Comparison of ENCODE assay signal across 21 cellular contexts in the genomic region with DNA sequence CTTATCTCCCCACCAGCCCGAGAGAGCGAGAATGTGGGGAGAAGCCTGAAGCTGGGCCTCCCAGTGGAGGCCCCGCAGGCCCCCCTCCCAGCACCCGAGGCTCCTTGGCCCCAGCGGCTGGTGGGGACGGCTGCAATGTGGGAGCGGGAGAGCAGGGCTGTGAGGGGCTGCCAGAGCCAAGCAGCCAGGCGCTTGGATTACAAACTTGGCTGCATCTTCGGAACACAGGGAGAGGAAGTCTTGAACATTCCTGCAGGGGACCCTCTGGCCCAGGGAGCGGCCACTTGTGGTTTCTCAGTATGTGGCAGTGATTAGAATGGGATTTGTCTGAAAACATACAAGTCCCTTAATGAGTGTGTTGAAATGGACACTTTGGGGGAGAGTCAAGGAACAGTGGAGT. TPM values are rescaled to one million over a fixed set of nuclear protein-coding genes. Genes with fewer than 3 reads are reported as not detected.
DNase-seq lines count a peak whose midpoint lies in the region; ATAC-seq and TF ChIP-seq lines count a peak whose summit lies in the region.
"Had no signal": no experiment of that assay in that cellular context is flagged by ENCODE, and none has a peak within 500 bp of the region (broad histone marks: within the 10 kb centered on the region; RNA-seq: fewer than 3 reads in every experiment).

No MANE protein-coding gene starts in this region.

- H3K4me3 Mint-ChIP-seq in mesothelial cell of epicardium: no peak overlapping the region
- H3K4me3 Mint-ChIP-seq in naive thymus-derived CD4-positive, alpha-beta T cell: no peak overlapping the region
- H3K4me3 Mint-ChIP-seq: activated B cell treated with CpG ODN at 0.5 μM for 24 hours; effector memory CD8-positive, alpha-beta T cell; neural progenitor cell; stimulated activated naive CD8-positive, alpha-beta T cell treated with anti-CD3 and anti-CD28 coated beads, Interleukin-15, amount 100 ng/mL, for 72 hours; type B pancreatic cell had no signal

- H3K9me3 Mint-ChIP-seq in mesothelial cell of epicardium: no peaks in the 10 kb centered on the region
- peaks cover 0 to 5% (median 0%) of the 10 kb centered on the region in 11 donors for H3K9me3 Mint-ChIP-seq in naive thymus-derived CD4-positive, alpha-beta T cell
- H3K9me3 Mint-ChIP-seq: activated B cell treated with CpG ODN at 0.5 μM for 24 hours; effector memory CD8-positive, alpha-beta T cell; neural progenitor cell; stimulated activated naive CD8-positive, alpha-beta T cell treated with anti-CD3 and anti-CD28 coated beads, Interleukin-15, amount 100 ng/mL, for 72 hours; type B pancreatic cell had no signal

- H3K9me3 ChIP-seq in fibroblast of lung (ENCODE audit: control insufficient read depth, insufficient read depth, low read depth, low read length): no peaks in the 10 kb centered on the region
- no peaks in the 10 kb centered on the region for H3K9me3 ChIP-seq in upper lobe of right lung
- no peaks in the 10 kb centered on the region for H3K9me3 ChIP-seq in naive thymus-derived CD4-positive, alpha-beta T cell (ENCODE audit: control insufficient read depth in 2 of 3, low read length in 3 of 3)
- H3K9me3 ChIP-seq: BLaER1 treated with 17β-estradiol and CSF1 and Interleukin-3, amounts not matched to agents 10 nM and 100 nM; esophagus muscularis mucosa had no signal

- POLR2A ChIA-PET in RWPE1 (lab: Yijun Ruan, JAX; ENCODE audit: low non-redundant PET): no interaction called here
- POLR2A ChIA-PET in naive thymus-derived CD4-positive, alpha-beta T cell (lab: Charles Lee): no interaction called here

- peak; percentile 40 for ATAC-seq in upper lobe of right lung
- ATAC-seq in naive thymus-derived CD4-positive, alpha-beta T cell: no peak
- ATAC-seq: effector memory CD8-positive, alpha-beta T cell; stimulated activated naive CD8-positive, alpha-beta T cell treated with anti-CD3 and anti-CD28 coated beads, Interleukin-15, amount 100 ng/mL, for 72 hours had no signal

- no peaks in the 10 kb centered on the region for H3K36me3 Mint-ChIP-seq in mesothelial cell of epicardium
- no peaks in the 10 kb centered on the region for H3K36me3 Mint-ChIP-seq in naive thymus-derived CD4-positive, alpha-beta T cell
- H3K36me3 Mint-ChIP-seq: neural progenitor cell, type B pancreatic cell had no signal

- intact Hi-C loops in upper lobe of right lung (cut with DNase I): no loop called here
- intact Hi-C loops in naive thymus-derived CD4-positive, alpha-beta T cell (cut with micrococcal nuclease): no loop called here

- TF ChIP-seq CTCF in RWPE1 (conservative IDR thresholded peaks at IDR 0.05; ENCODE audit: low read depth): no peak
- no peak for TF ChIP-seq CTCF in fibroblast of lung (conservative IDR thresholded peaks at IDR 0.05 in 1 of 2, IDR thresholded peaks at IDR 0.05 in 1 of 2; ENCODE audit: low read depth in 1 of 2, low read length in 2 of 2)
- TF ChIP-seq CTCF in mesothelial cell of epicardium (IDR thresholded peaks at IDR 0.05; ENCODE audit: unreplicated experiment): no peak
- no peak for TF ChIP-seq CTCF in upper lobe of right lung (IDR thresholded peaks at IDR 0.05)

- H3K4me1 ChIP-seq in fibroblast of lung (ENCODE audit: control insufficient read depth, extremely low read depth, insufficient read depth, low read length) (no peaks in the 10 kb centered on the region), upper lobe of right lung (peaks cover 3% of the 10 kb centered on the region)
- H3K4me1 ChIP-seq in naive thymus-derived CD4-positive, alpha-beta T cell (ENCODE audit: control insufficient read depth in 2 of 2, insufficient read depth in 2 of 2, low read length in 2 of 2): no peaks in the 10 kb centered on the region
- H3K4me1 ChIP-seq: esophagus muscularis mucosa, neural progenitor cell had no signal

- H3K27me3 ChIP-seq in fibroblast of lung (ENCODE audit: control insufficient read depth, insufficient read depth, low read length): peaks cover 3% of the 10 kb centered on the region
- no peaks in the 10 kb centered on the region for H3K27me3 ChIP-seq in upper lobe of right lung
- H3K27me3 ChIP-seq in naive thymus-derived CD4-positive, alpha-beta T cell (ENCODE audit: control insufficient read depth in 2 of 2, insufficient read depth in 2 of 2, low read length in 2 of 2): no peaks in the 10 kb centered on the region
- H3K27me3 ChIP-seq: BLaER1 treated with 17β-estradiol and CSF1 and Interleukin-3, amounts not matched to agents 10 nM and 100 nM; esophagus muscularis mucosa; neural progenitor cell had no signal

- H3K9ac ChIP-seq in fibroblast of lung (ENCODE audit: insufficient read depth, low read length): no peak overlapping the region
- H3K9ac ChIP-seq: neural progenitor cell had no signal

- no peak overlapping the region for H2AFZ ChIP-seq in fibroblast of lung (ENCODE audit: low read length)
- H2AFZ ChIP-seq: neural progenitor cell had no signal

- peak overlapping the region; percentile 64 for H3K27ac Mint-ChIP-seq in mesothelial cell of epicardium
- no peak overlapping the region for H3K27ac Mint-ChIP-seq in naive thymus-derived CD4-positive, alpha-beta T cell
- H3K27ac Mint-ChIP-seq: activated B cell treated with CpG ODN at 0.5 μM for 24 hours; effector memory CD8-positive, alpha-beta T cell; neural progenitor cell; type B pancreatic cell had no signal

- DNase-seq in RWPE1 (ENCODE audit: low spot score): no peak
- peak; percentile 21 to 40 for DNase-seq in fibroblast of lung (ENCODE audit: low read depth in 2 of 2)
- no peak for DNase-seq in mesothelial cell of epicardium (ENCODE audit: low spot score in 2 of 2, unreplicated experiment in 2 of 2)
- DNase-seq in upper lobe of right lung: no peak
- DNase-seq in stimulated activated naive CD4-positive, alpha-beta T cell treated with Interleukin-2 at 50 U/mL for 16 hours (lab: John Stamatoyannopoulos, UW): no peak
- DNase-seq in activated T-cell treated with anti-CD3 and anti-CD28 coated beads, Interleukin-2, amount 50 U/mL, for 1 hour: no peak
- DNase-seq in naive thymus-derived CD4-positive, alpha-beta T cell: no peak
- DNase-seq: activated B cell treated with CpG ODN at 0.5 μM for 24 hours; activated CD4-positive, alpha-beta T cell treated with anti-CD3 and anti-CD28 coated beads, Interleukin-2, amount 50 U/mL, for 1 hour; cortex of kidney; DMS79 treated with DMSO at 0.1 percent for 48 hours; effector memory CD8-positive, alpha-beta T cell; GF-D8; NCI-H524 treated with DMSO at 0.1 percent for 48 hours; NK-92 treated with Interleukin-12 subunit alpha and Interleukin-12 subunit beta, amount 100 ng/mL, for 24 hours; stimulated activated naive CD8-positive, alpha-beta T cell treated with anti-CD3 and anti-CD28 coated beads, Interleukin-15, amount 100 ng/mL, for 72 hours had no signal

- H3K4me3 ChIP-seq in fibroblast of lung (replicated peaks in 1 of 4; ENCODE audit: control extremely low read depth in 1 of 4, insufficient read depth in 1 of 4, low read depth in 3 of 4, low read length in 4 of 4) (no peak overlapping the region), upper lobe of right lung (no peak overlapping the region)
- H3K4me3 ChIP-seq in naive thymus-derived CD4-positive, alpha-beta T cell (ENCODE audit: low read length): no peak overlapping the region
- H3K4me3 ChIP-seq: BLaER1 treated with 17β-estradiol and CSF1 and Interleukin-3, amounts not matched to agents 10 nM and 100 nM; esophagus muscularis mucosa; lung; neural progenitor cell had no signal

- H3K27ac ChIP-seq in RWPE1 (peak overlapping the region; percentile 4; the same call in 1 of the 2 replicates), fibroblast of lung (ENCODE audit: insufficient read depth, low read length) (no peak overlapping the region), upper lobe of right lung (no peak overlapping the region)
- no peak overlapping the region for H3K27ac ChIP-seq in naive thymus-derived CD4-positive, alpha-beta T cell (ENCODE audit: low read depth, low read length)
- H3K27ac ChIP-seq: BLaER1 treated with 17β-estradiol and CSF1 and Interleukin-3, amounts not matched to agents 10 nM and 100 nM; esophagus muscularis mucosa; neural progenitor cell had no signal

- peaks cover 12% of the 10 kb centered on the region for H3K27me3 Mint-ChIP-seq in mesothelial cell of epicardium (ENCODE audit: low read depth)
- H3K27me3 Mint-ChIP-seq in naive thymus-derived CD4-positive, alpha-beta T cell: peaks cover 0 to 4% (median 0%) of the 10 kb centered on the region in 5 donors
- H3K27me3 Mint-ChIP-seq: effector memory CD8-positive, alpha-beta T cell; stimulated activated naive CD8-positive, alpha-beta T cell treated with anti-CD3 and anti-CD28 coated beads, Interleukin-15, amount 100 ng/mL, for 72 hours had no signal

- H3K4me2 ChIP-seq in fibroblast of lung (ENCODE audit: extremely low read depth, insufficient read depth, low read length): no peak overlapping the region
- H3K4me2 ChIP-seq: neural progenitor cell had no signal

- H4K20me1 ChIP-seq in fibroblast of lung (ENCODE audit: control insufficient read depth, extremely low read depth, insufficient read depth, low read length): peaks cover 2% of the 10 kb centered on the region

- no peaks in the 10 kb centered on the region for H3K79me2 ChIP-seq in fibroblast of lung (ENCODE audit: control insufficient read depth, insufficient read depth, low read length)

- peaks cover 2% of the 10 kb centered on the region for H3K4me1 Mint-ChIP-seq in mesothelial cell of epicardium
- H3K4me1 Mint-ChIP-seq in naive thymus-derived CD4-positive, alpha-beta T cell: peaks cover 0 to 5% (median 0%) of the 10 kb centered on the region in 7 donors
- H3K4me1 Mint-ChIP-seq: activated B cell treated with CpG ODN at 0.5 μM for 24 hours; neural progenitor cell; stimulated activated naive CD8-positive, alpha-beta T cell treated with anti-CD3 and anti-CD28 coated beads, Interleukin-15, amount 100 ng/mL, for 72 hours had no signal

- no peaks in the 10 kb centered on the region for H3K36me3 ChIP-seq in fibroblast of lung (ENCODE audit: control insufficient read depth, insufficient read depth, low read length)
- peaks cover 55% of the 10 kb centered on the region for H3K36me3 ChIP-seq in upper lobe of right lung
- H3K36me3 ChIP-seq in naive thymus-derived CD4-positive, alpha-beta T cell (ENCODE audit: control insufficient read depth in 2 of 3, insufficient read depth in 3 of 3, low read length in 3 of 3): no peaks in the 10 kb centered on the region
- H3K36me3 ChIP-seq: BLaER1 treated with 17β-estradiol and CSF1 and Interleukin-3, amounts not matched to agents 10 nM and 100 nM; neural progenitor cell had no signal

- CTCF ChIA-PET in RWPE1 (lab: Yijun Ruan, JAX): interaction anchor here (1.0 to 1.5 kb wide), 2 partner anchors 132 to 151 kb away, joined by 3 to 8 read pairs; no protein-coding TSS in a partner anchor
- CTCF ChIA-PET in naive thymus-derived CD4-positive, alpha-beta T cell (lab: Charles Lee): interaction anchor here (0.7 kb wide), 1 partner anchor 148 kb away, joined by 3 read pairs; no protein-coding TSS in a partner anchor

RNA-seq across cellular contexts. Expression of a gene that starts 23.2 kb away (rescaled TPM):
- 2.1 and 6.4 TPM in 2 replicates for total RNA-seq in fibroblast of lung
- polyA plus RNA-seq in fibroblast of lung: 1.9 and 11.0 TPM in 2 replicates
- 2.8 and 16.3 TPM in 2 replicates for polyA plus RNA-seq in fibroblast of lung (2012)
- polyA minus RNA-seq in fibroblast of lung (ENCODE audit: low replicate concordance): 3.0 and 11.0 TPM in 2 replicates
- total RNA-seq in mesothelial cell of epicardium: 32.9 to 37.4 TPM (median 33.2 TPM) in 3 replicates
- 231 TPM for total RNA-seq in upper lobe of right lung
- total RNA-seq in naive thymus-derived CD4-positive, alpha-beta T cell: under 1 TPM in 3 of 5 experiments, not detected in 2; 0.11 to 0.67 (median 0.66) TPM
- not detected for polyA plus RNA-seq in naive thymus-derived CD4-positive, alpha-beta T cell
- total RNA-seq: activated B cell treated with CpG ODN at 0.5 μM for 24 hours had no signal

RNA-seq across cellular contexts. Expression of a gene that starts 32.4 kb away (rescaled TPM):
- total RNA-seq in fibroblast of lung (14.9 and 22.5 TPM in 2 replicates), mesothelial cell of epicardium (54.6 to 56.0 TPM (median 54.9 TPM) in 3 replicates), upper lobe of right lung (53.1 TPM)
- polyA plus RNA-seq in fibroblast of lung: 22.5 and 40.2 TPM in 2 replicates
- polyA plus RNA-seq in fibroblast of lung (2012): 31.6 and 53.2 TPM in 2 replicates
- 400 and 624 TPM in 2 replicates for polyA minus RNA-seq in fibroblast of lung (ENCODE audit: low replicate concordance)
- 10 to 100 TPM; 11.0 to 19.7 (median 14.1) TPM for total RNA-seq in naive thymus-derived CD4-positive, alpha-beta T cell
- polyA plus RNA-seq in naive thymus-derived CD4-positive, alpha-beta T cell: 1 to 10 TPM; 2.2 to 2.9 TPM

Comparison
In these comparisons a context has a peak if more than half of its experiments do, and no peak if none do; other contexts are left out.
1. DNase-seq: peak in fibroblast of lung (2 of 2); none in RWPE1 (single experiment), mesothelial cell of epicardium (0 of 2), upper lobe of right lung (single experiment), stimulated activated naive CD4-positive, alpha-beta T cell treated with Interleukin-2 at 50 U/mL for 16 hours (single experiment), activated T-cell treated with anti-CD3 and anti-CD28 coated beads, Interleukin-2, amount 50 U/mL, for 1 hour (single experiment) and naive thymus-derived CD4-positive, alpha-beta T cell (0 of 9).